ENCODE assay signal across 17 cellular contexts in the genomic region with DNA sequence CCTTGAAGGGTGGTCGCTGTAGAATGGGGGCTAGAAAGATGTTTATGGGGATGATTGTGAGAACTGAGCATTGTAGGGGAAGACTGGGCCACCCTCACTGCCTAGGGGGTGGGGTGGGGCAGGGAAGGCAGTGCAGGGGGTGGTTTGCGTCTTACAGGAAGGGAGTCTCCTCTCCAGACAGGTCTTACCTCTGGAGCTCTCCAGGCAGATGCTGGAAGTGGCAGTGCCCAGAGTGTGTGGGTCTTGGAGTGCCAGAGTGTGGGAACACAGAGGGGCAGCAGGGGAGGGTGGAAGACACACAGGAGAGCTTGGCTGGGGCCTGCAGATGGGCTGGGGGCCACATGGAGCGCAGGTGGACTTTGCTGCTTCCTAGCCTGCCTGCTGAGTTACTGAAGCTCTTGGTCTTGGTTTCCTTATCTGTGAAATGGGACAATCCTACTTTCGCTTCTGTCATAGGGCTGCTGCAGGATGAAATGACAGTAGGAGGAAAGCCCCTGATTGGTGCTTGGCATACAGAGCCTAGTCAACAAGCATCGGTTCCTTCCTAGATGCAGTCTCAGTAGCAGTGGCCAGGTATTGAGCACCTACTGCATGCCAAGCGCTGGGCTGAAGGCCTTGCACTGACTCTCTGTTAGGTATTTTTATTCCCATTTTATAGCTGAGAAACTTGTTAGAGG.
DNase-seq lines count a peak whose midpoint lies in the region; ATAC-seq and TF ChIP-seq lines count a peak whose summit lies in the region.
"Had no signal": no experiment of that assay in that cellular context is flagged by ENCODE, and none has a peak within 500 bp of the region (broad histone marks: within the 10 kb centered on the region; RNA-seq: fewer than 3 reads in every experiment).

No MANE protein-coding gene starts in this region.

- H3K27me3 ChIP-seq in SK-N-SH (ENCODE audit: insufficient read depth) = no peaks in the 10 kb centered on the region
- H3K27me3 ChIP-seq in transverse colon = no peaks in the 10 kb centered on the region
- H3K27me3 ChIP-seq: adrenal gland; BLaER1 treated with 17β-estradiol and CSF1 and Interleukin-3, amounts not matched to agents 10 nM and 100 nM had no signal

- TF ChIP-seq CTCF in SK-N-SH (IDR thresholded peaks at IDR 0.05) = no peak
- TF ChIP-seq CTCF in transverse colon (IDR thresholded peaks at IDR 0.05) = no peak

- H3K9me3 Mint-ChIP-seq in activated CD4-positive, alpha-beta memory T cell treated with anti-CD3 and anti-CD28 coated beads, Interleukin-2, amount 10 ng/mL, durations not matched to agents 7 days and 5 days = no peaks in the 10 kb centered on the region

- H3K27me3 Mint-ChIP-seq in T-helper 17 cell = no peaks in the 10 kb centered on the region
- H3K27me3 Mint-ChIP-seq in activated CD4-positive, alpha-beta memory T cell treated with anti-CD3 and anti-CD28 coated beads, Interleukin-2, amount 10 ng/mL, durations not matched to agents 7 days and 5 days = no peaks in the 10 kb centered on the region

- WGBS in SK-N-SH (ENCODE audit: low lambda C conversion rate) = 80% methylated on average over 5 of the region's 6 CpGs
- 67 to 76% methylated on average over 1 to 6 of the region's 6 CpGs for WGBS in transverse colon (ENCODE audit: low coverage in 1 of 2), 2 donors

- no peak overlapping the region for H3K4me3 ChIP-seq in SK-N-SH (ENCODE audit: low read depth in 2 of 2, low read length in 1 of 2)
- no peak overlapping the region for H3K4me3 ChIP-seq in transverse colon
- H3K4me3 ChIP-seq: adrenal gland; BLaER1 treated with 17β-estradiol and CSF1 and Interleukin-3, amounts not matched to agents 10 nM and 100 nM had no signal

- H3K36me3 ChIP-seq in SK-N-SH (replicated peaks in 1 of 2; ENCODE audit: control insufficient read depth in 1 of 2, insufficient read depth in 2 of 2, low read length in 1 of 2) = no peaks in the 10 kb centered on the region
- no peaks in the 10 kb centered on the region for H3K36me3 ChIP-seq in transverse colon
- H3K36me3 ChIP-seq: adrenal gland; BLaER1 treated with 17β-estradiol and CSF1 and Interleukin-3, amounts not matched to agents 10 nM and 100 nM had no signal

- H3K9me2 ChIP-seq in SK-N-SH = no peaks in the 10 kb centered on the region

- no peak overlapping the region; the same call in 1 of the 2 replicates for H3K9ac ChIP-seq in SK-N-SH
- H3K9ac ChIP-seq: parathyroid adenoma had no signal

- no peak for TF ChIP-seq EP300 in SK-N-SH (IDR thresholded peaks at IDR 0.05; ENCODE audit: borderline replicate concordance in 1 of 2, low read depth in 1 of 2, low read length in 1 of 2)
- no peak for TF ChIP-seq EP300 in transverse colon (IDR thresholded peaks at IDR 0.05; ENCODE audit: low read depth)

- intact Hi-C loops in transverse colon (cut with DNase I; ENCODE audit: low total_unique reads) = no loop called here

- CTCF ChIA-PET in SK-N-SH (lab: Yijun Ruan, JAX) = interaction anchor here (0.6 to 15.3 kb wide), 40 partner anchors 10 to 1187 kb away, joined by 3 to 236 read pairs (median 5); a partner anchor contains a TSS
- CTCF ChIA-PET in activated CD4-positive, alpha-beta memory T cell treated with anti-CD3 and anti-CD28 coated beads, Interleukin-2, amount 10 ng/mL, durations not matched to agents 7 days and 5 days (lab: Charles Lee) = interaction anchor here (2.9 to 5.7 kb wide), 3 partner anchors 57 to 211 kb away, joined by 10 to 42 read pairs (median 21); no protein-coding TSS in a partner anchor

- TF ChIP-seq POLR2A in transverse colon (IDR thresholded peaks at IDR 0.05) = no peak
- TF ChIP-seq POLR2A in erythroblast (IDR thresholded peaks at IDR 0.05; ENCODE audit: low read length) = no peak

- POLR2A ChIA-PET in SK-N-SH (lab: Yijun Ruan, JAX) = interaction anchor here (1.0 to 7.1 kb wide), 30 partner anchors 12 to 569 kb away, joined by 3 to 91 read pairs (median 7); no protein-coding TSS in a partner anchor
- POLR2A ChIA-PET in activated CD4-positive, alpha-beta memory T cell treated with anti-CD3 and anti-CD28 coated beads, Interleukin-2, amount 10 ng/mL, durations not matched to agents 7 days and 5 days (lab: Charles Lee) = no interaction called here

- peaks cover 34 to 91% of the 10 kb centered on the region in 2 experiments for H3K4me1 ChIP-seq in SK-N-SH (ENCODE audit: control insufficient read depth in 1 of 2, insufficient read depth in 2 of 2, low read depth in 1 of 2, low read length in 1 of 2)
- peaks cover 17 to 65% (median 43%) of the 10 kb centered on the region in 4 donors for H3K4me1 ChIP-seq in transverse colon

- H3K9me3 ChIP-seq in SK-N-SH (no peaks in the 10 kb centered on the region), T-helper 17 cell (ENCODE audit: control insufficient read depth, low read length, poor library complexity, severe bottlenecking) (no peaks in the 10 kb centered on the region), transverse colon (no peaks in the 10 kb centered on the region)
- H3K9me3 ChIP-seq: adrenal gland; BLaER1 treated with 17β-estradiol and CSF1 and Interleukin-3, amounts not matched to agents 10 nM and 100 nM had no signal

- peaks cover 9% of the 10 kb centered on the region for H3F3A ChIP-seq in SK-N-SH (replicated peaks; ENCODE audit: insufficient read depth)

- peak overlapping the region; percentile 41 for H3K4me2 ChIP-seq in SK-N-SH

- H3K79me2 ChIP-seq in SK-N-SH (ENCODE audit: insufficient read depth) = no peaks in the 10 kb centered on the region
- H3K79me2 ChIP-seq: parathyroid adenoma had no signal

- ATAC-seq in SK-N-SH treated with all-trans-retinoic acid at 6 μM for 48 hours = no peak; the same call in 2 of the 3 replicates
- no peak for ATAC-seq in T-helper 17 cell
- ATAC-seq: activated CD8-positive, alpha-beta T cell treated with anti-CD3 and anti-CD28 coated beads, Interleukin-2, amount 10 ng/mL, durations not matched to agents 7 days and 5 days; left colon had no signal

- no peak overlapping the region for H3K4me3 Mint-ChIP-seq in T-helper 17 cell
- H3K4me3 Mint-ChIP-seq in activated CD4-positive, alpha-beta memory T cell treated with anti-CD3 and anti-CD28 coated beads, Interleukin-2, amount 10 ng/mL, durations not matched to agents 7 days and 5 days = no peak overlapping the region
- H3K4me3 Mint-ChIP-seq: activated CD8-positive, alpha-beta T cell treated with anti-CD3 and anti-CD28 coated beads, Interleukin-2, amount 10 ng/mL, durations not matched to agents 7 days and 5 days had no signal

- H2AFZ ChIP-seq in SK-N-SH (ENCODE audit: low read depth) = no peak overlapping the region
- H2AFZ ChIP-seq: parathyroid adenoma had no signal

- TF ChIP-seq RAD21 in SK-N-SH (IDR thresholded peaks at IDR 0.05; ENCODE audit: low read length) = no peak

- H4K20me1 ChIP-seq in SK-N-SH (ENCODE audit: insufficient read depth) = no peaks in the 10 kb centered on the region; the same call in 1 of the 2 replicates

- DNase-seq in SK-N-SH = no peak
- DNase-seq in T-helper 17 cell = no peak
- DNase-seq in islet precursor cell = peak; percentile 47
- no peak for DNase-seq in transverse colon
- DNase-seq in activated CD4-positive, alpha-beta memory T cell treated with anti-CD3 and anti-CD28 coated beads, Interleukin-2, amount 10 ng/mL, durations not matched to agents 7 days and 5 days = no peak
- DNase-seq in erythroblast (lab: John Stamatoyannopoulos, UW) = no peak
- DNase-seq in hippocampal formation (lab: John Stamatoyannopoulos, UW) = no peak
- DNase-seq: activated CD8-positive, alpha-beta T cell treated with anti-CD3 and anti-CD28 coated beads, Interleukin-2, amount 10 ng/mL, durations not matched to agents 7 days and 5 days; DMS 273 treated with DMSO at 0.1 percent for 48 hours; HCEC 1CT; Kasumi-1; left colon had no signal

- peak overlapping the region; percentile 32 for H3K27ac Mint-ChIP-seq in T-helper 17 cell
- H3K27ac Mint-ChIP-seq in activated CD4-positive, alpha-beta memory T cell treated with anti-CD3 and anti-CD28 coated beads, Interleukin-2, amount 10 ng/mL, durations not matched to agents 7 days and 5 days = no peak overlapping the region
- H3K27ac Mint-ChIP-seq: activated CD8-positive, alpha-beta T cell treated with anti-CD3 and anti-CD28 coated beads, Interleukin-2, amount 10 ng/mL, durations not matched to agents 7 days and 5 days had no signal

- in situ Hi-C loops in transverse colon (cut with MboI; ENCODE audit: low pct_ligation_motif_present in 1 of 4, low pct_unique_long_range_greater_than_20kb in 1 of 4, low sequenced_read_pairs in 3 of 4) = loop anchor here in 1 of 4 donors (10.0 kb wide), 1 partner anchor 203 kb away; no protein-coding TSS in a partner anchor

- H3K4me1 Mint-ChIP-seq in T-helper 17 cell = peaks cover 19% of the 10 kb centered on the region
- peaks cover 26% of the 10 kb centered on the region for H3K4me1 Mint-ChIP-seq in activated CD4-positive, alpha-beta memory T cell treated with anti-CD3 and anti-CD28 coated beads, Interleukin-2, amount 10 ng/mL, durations not matched to agents 7 days and 5 days

- H3K36me3 Mint-ChIP-seq in T-helper 17 cell (ENCODE audit: low read depth) = no peaks in the 10 kb centered on the region
- H3K36me3 Mint-ChIP-seq in activated CD4-positive, alpha-beta memory T cell treated with anti-CD3 and anti-CD28 coated beads, Interleukin-2, amount 10 ng/mL, durations not matched to agents 7 days and 5 days (ENCODE audit: low read depth) = no peaks in the 10 kb centered on the region

- peak overlapping the region; percentile 68 to 100; a peak in 3 of 4 replicates for H3K27ac ChIP-seq in SK-N-SH (ENCODE audit: low read depth in 2 of 2, low read length in 1 of 2)
- H3K27ac ChIP-seq in transverse colon = peak overlapping the region; percentile 4 to 85 (median 48)
- H3K27ac ChIP-seq: 22Rv1; BLaER1 treated with 17β-estradiol and CSF1 and Interleukin-3, amounts not matched to agents 10 nM and 100 nM; parathyroid adenoma had no signal

TF ChIP-seq in SK-N-SH, 30 proteins besides CTCF, POLR2A, EP300 and RAD21 (continues in another document):
- TF ChIP-seq JUND (IDR thresholded peaks at IDR 0.05) (no peak), MXI1 (IDR thresholded peaks at IDR 0.05; ENCODE audit: low read depth, low read length) (no peak), RXRA (IDR thresholded peaks at IDR 0.05; ENCODE audit: borderline replicate concordance, low read depth) (no peak), RFX5 (IDR thresholded peaks at IDR 0.05; ENCODE audit: low read length) (no peak)

TF ChIP-seq in SK-N-SH treated with all-trans-retinoic acid at 6 μM for 48 hours, 23 proteins besides CTCF, POLR2A, EP300 and RAD21 (continues in another document):
- no peak for TF ChIP-seq ZFP3 (CRISPR knock-in tag; IDR thresholded peaks at IDR 0.05)
